Comparison of ENCODE assay signal across 8 cellular contexts in the genomic region with DNA sequence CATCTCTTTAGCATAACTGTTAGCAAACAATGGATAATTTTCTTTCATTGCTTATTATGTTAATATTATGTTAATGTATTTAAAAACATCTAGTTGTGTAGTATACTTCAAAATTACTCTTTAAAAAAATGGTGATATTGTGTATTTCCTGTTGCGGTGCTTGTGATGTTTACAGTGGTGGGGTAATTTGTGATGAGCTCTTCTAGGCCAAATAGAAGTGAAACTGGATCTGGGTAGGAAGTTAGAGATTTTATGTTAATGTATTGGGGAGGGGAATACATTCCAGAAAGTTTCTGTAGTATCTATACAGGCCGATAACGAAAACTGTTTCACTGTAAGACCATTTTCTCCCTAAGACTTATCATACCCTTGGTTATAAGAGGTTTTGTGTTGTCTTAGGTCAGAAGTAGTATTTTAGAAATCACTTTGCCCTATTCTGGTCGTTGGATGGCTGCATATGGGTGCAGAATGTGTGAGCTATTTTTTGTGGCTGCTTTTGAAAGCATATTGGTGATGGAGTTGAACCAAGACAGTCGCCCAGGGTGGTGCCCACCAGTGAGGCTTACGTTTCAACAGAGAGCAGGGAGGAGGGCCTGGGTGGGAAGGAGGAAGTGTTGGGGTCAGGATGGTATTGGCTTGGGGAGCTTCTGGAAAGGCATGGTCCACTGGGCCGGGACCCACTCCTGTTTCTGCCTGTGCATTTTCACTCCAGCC. TPM values are rescaled to one million over a fixed set of nuclear protein-coding genes. Genes with fewer than 3 reads are reported as not detected.
DNase-seq lines count a peak whose midpoint lies in the region; ATAC-seq lines count a peak whose summit lies in the region.

No MANE protein-coding gene starts in this region.

- H3K27ac Mint-ChIP-seq in CD4-positive, CD25-positive, alpha-beta regulatory T cell, result peak overlapping the region; percentile 87 to 96 (median 92)
- H3K27ac Mint-ChIP-seq in naive thymus-derived CD8-positive, alpha-beta T cell, result peak overlapping the region; percentile 74 to 98 (median 94)

- H3K27me3 Mint-ChIP-seq in CD4-positive, CD25-positive, alpha-beta regulatory T cell, result no peaks in the 10 kb centered on the region
- no peaks in the 10 kb centered on the region for H3K27me3 Mint-ChIP-seq in naive thymus-derived CD8-positive, alpha-beta T cell

- no peaks in the 10 kb centered on the region for H3K9me3 ChIP-seq in CD4-positive, CD25-positive, alpha-beta regulatory T cell (ENCODE audit: control insufficient read depth in 2 of 2, low read length in 2 of 2)

- H3K36me3 Mint-ChIP-seq in CD4-positive, CD25-positive, alpha-beta regulatory T cell, result no peaks in the 10 kb centered on the region
- H3K36me3 Mint-ChIP-seq in naive thymus-derived CD8-positive, alpha-beta T cell, result peaks cover 0 to 2% (median 0%) of the 10 kb centered on the region in 3 donors

- DNase-seq in CD4-positive, CD25-positive, alpha-beta regulatory T cell, result peak in 2 of 3 donors; percentile 61 to 66
- DNase-seq in central memory CD4-positive, alpha-beta T cell, result peak; percentile 72
- DNase-seq in naive thymus-derived CD8-positive, alpha-beta T cell, result peak in 5 of 10 donors; percentile 32 to 73 (median 61)
- DNase-seq in NCI-H2029 treated with DMSO at 0.1 percent for 48 hours (lab: John Stamatoyannopoulos, UW), result no peak
- no peak for DNase-seq in GM19238 (ENCODE audit: insufficient read length, low spot score)
- DNase-seq in epidermal melanocyte (ENCODE audit: insufficient read length, low spot score), result no peak
- DNase-seq in UCSD-AML1 (lab: John Stamatoyannopoulos, UW; ENCODE audit: unreplicated experiment), result no peak

- H3K4me1 ChIP-seq in CD4-positive, CD25-positive, alpha-beta regulatory T cell (ENCODE audit: control insufficient read depth, insufficient read depth, low read length, poor library complexity, severe bottlenecking), result peaks cover 34% of the 10 kb centered on the region

- H3K4me3 ChIP-seq in CD4-positive, CD25-positive, alpha-beta regulatory T cell (ENCODE audit: low read depth, low read length), result peak overlapping the region; percentile 26

- H3K36me3 ChIP-seq in CD4-positive, CD25-positive, alpha-beta regulatory T cell (ENCODE audit: control insufficient read depth, insufficient read depth, low read length), result no peaks in the 10 kb centered on the region

- no peaks in the 10 kb centered on the region for H3K27me3 ChIP-seq in CD4-positive, CD25-positive, alpha-beta regulatory T cell (ENCODE audit: control insufficient read depth, insufficient read depth, low read length)

- H3K4me3 Mint-ChIP-seq in CD4-positive, CD25-positive, alpha-beta regulatory T cell, result peak overlapping the region in 3 of 4 donors; percentile 25 to 68 (median 33)
- H3K4me3 Mint-ChIP-seq in naive thymus-derived CD8-positive, alpha-beta T cell, result peak overlapping the region; percentile 44 to 72 (median 66)

- H3K27ac ChIP-seq in CD4-positive, CD25-positive, alpha-beta regulatory T cell (ENCODE audit: insufficient read depth, low read length, poor library complexity, severe bottlenecking), result peak overlapping the region; percentile 28

- H3K9me3 Mint-ChIP-seq in CD4-positive, CD25-positive, alpha-beta regulatory T cell, result no peaks in the 10 kb centered on the region
- no peaks in the 10 kb centered on the region for H3K9me3 Mint-ChIP-seq in naive thymus-derived CD8-positive, alpha-beta T cell

- ATAC-seq in CD4-positive, CD25-positive, alpha-beta regulatory T cell (ENCODE audit: low read depth in 2 of 2), result peak; percentile 63
- ATAC-seq in HG02885 (IDR thresholded peaks at IDR 0.05; ENCODE audit: poor library complexity, unreplicated experiment), result peak; percentile 33
- peak; percentile 57 to 79 for ATAC-seq in naive thymus-derived CD8-positive, alpha-beta T cell

- H3K4me1 Mint-ChIP-seq in CD4-positive, CD25-positive, alpha-beta regulatory T cell, result peaks cover 34 to 66% (median 51%) of the 10 kb centered on the region in 4 donors
- H3K4me1 Mint-ChIP-seq in naive thymus-derived CD8-positive, alpha-beta T cell, result peaks cover 46 to 89% (median 84%) of the 10 kb centered on the region in 4 donors

- POLR2A ChIA-PET in naive thymus-derived CD8-positive, alpha-beta T cell (lab: Charles Lee), result interaction anchor here (0.6 to 2.3 kb wide), 2 partner anchors 16 to 30 kb away, joined by 3 to 13 read pairs; no protein-coding TSS in a partner anchor

RNA-seq across cellular contexts. Expression of gene TSHZ1, which starts 5.8 kb away (rescaled TPM):
- total RNA-seq in CD4-positive, CD25-positive, alpha-beta regulatory T cell, result 16.4 TPM
- polyA plus RNA-seq in CD4-positive, CD25-positive, alpha-beta regulatory T cell, result 1 to 10 TPM; 1.1 to 2.4 (median 1.4) TPM
- 10 to 100 TPM; 32.8 to 33.6 TPM for total RNA-seq in naive thymus-derived CD8-positive, alpha-beta T cell
- polyA plus RNA-seq in naive thymus-derived CD8-positive, alpha-beta T cell, result 1 to 10 TPM; 2.8 to 7.1 (median 3.7) TPM

RNA-seq across cellular contexts. Expression of gene PTGR3, which starts 7.4 kb away (rescaled TPM):
- total RNA-seq in CD4-positive, CD25-positive, alpha-beta regulatory T cell, result 25.5 TPM
- polyA plus RNA-seq in CD4-positive, CD25-positive, alpha-beta regulatory T cell, result 10 to 100 TPM; 18.6 to 33.3 (median 25.8) TPM
- 10 to 100 TPM; 34.7 to 35.1 TPM for total RNA-seq in naive thymus-derived CD8-positive, alpha-beta T cell
- 10 to 100 TPM; 14.7 to 28.5 (median 19.6) TPM for polyA plus RNA-seq in naive thymus-derived CD8-positive, alpha-beta T cell

Comparison
In these comparisons a context has a peak if more than half of its experiments do, and no peak if none do; other contexts are left out.
1. DNase-seq: peak in CD4-positive, CD25-positive, alpha-beta regulatory T cell (2 of 3) and central memory CD4-positive, alpha-beta T cell (single experiment); none in NCI-H2029 treated with DMSO at 0.1 percent for 48 hours (single experiment), GM19238 (single experiment), epidermal melanocyte (single experiment) and UCSD-AML1 (single experiment).
2. Peak in every context shown above with its lines, with median percentiles within 50 percentile points of each other: ATAC-seq.